ENCODE assay signal across 20 cellular contexts in the genomic region with DNA sequence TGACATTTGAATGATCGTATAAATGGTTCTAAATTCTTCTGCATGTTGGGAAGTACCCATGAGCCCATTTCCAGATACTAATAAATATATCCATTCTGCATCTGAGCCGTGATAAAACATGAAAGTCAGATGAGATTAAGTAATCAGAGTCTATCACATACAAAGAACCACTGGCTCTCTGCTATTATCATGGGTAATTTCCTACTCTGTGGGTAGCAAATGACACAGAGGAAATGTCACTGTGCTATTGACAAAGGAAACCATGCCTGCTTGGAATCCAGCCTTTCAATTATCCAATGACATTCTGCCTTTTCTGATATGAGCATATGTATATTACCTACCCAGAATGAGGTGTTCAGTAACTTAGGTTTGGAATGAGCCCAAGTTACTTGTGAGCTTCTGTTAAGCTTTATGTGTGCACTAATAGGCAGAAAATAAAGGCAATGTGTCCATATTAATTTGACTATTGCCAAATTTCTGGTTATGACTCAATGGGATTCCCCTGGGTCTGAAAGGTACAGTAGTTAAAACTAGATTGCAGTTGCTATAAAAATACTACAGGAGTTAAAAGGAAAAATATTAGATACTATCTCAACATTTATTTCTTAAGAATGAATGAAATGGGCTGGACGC.
DNase-seq lines count a peak whose midpoint lies in the region; ATAC-seq, FAIRE-seq and TF ChIP-seq lines count a peak whose summit lies in the region.
"Had no signal": no experiment of that assay in that cellular context is flagged by ENCODE, and none has a peak within 500 bp of the region (broad histone marks: within the 10 kb centered on the region; RNA-seq: fewer than 3 reads in every experiment).

No MANE protein-coding gene starts in this region.

- in situ Hi-C loops in GM23248 (cut with MboI), result no loop called here

- no peak for ATAC-seq in CD8-positive, alpha-beta T cell
- ATAC-seq: Panc1 had no signal

- H3F3A ChIP-seq in GM23248 (ENCODE audit: insufficient read depth), result peaks cover 8% of the 10 kb centered on the region

- no peaks in the 10 kb centered on the region for H3K9me3 Mint-ChIP-seq in CD8-positive, alpha-beta T cell

- H3K36me3 ChIP-seq in bronchial epithelial cell (ENCODE audit: control insufficient read depth, insufficient read depth, low read length) (no peaks in the 10 kb centered on the region), GM23248 (ENCODE audit: low read depth) (no peaks in the 10 kb centered on the region)
- H3K36me3 ChIP-seq in CD8-positive, alpha-beta T cell (ENCODE audit: insufficient read depth, low read length), result no peaks in the 10 kb centered on the region
- H3K36me3 ChIP-seq: SJSA1 had no signal

- POLR2A ChIA-PET in CD8-positive, alpha-beta T cell (lab: Charles Lee), result no interaction called here

- no peaks in the 10 kb centered on the region for H3K27me3 ChIP-seq in bronchial epithelial cell (ENCODE audit: control insufficient read depth, insufficient read depth, low read length)
- no peaks in the 10 kb centered on the region for H3K27me3 ChIP-seq in CD8-positive, alpha-beta T cell (ENCODE audit: insufficient read depth, low read length)
- H3K27me3 ChIP-seq in GM23248 (replicated peaks; ENCODE audit: insufficient read depth), result no peaks in the 10 kb centered on the region
- H3K27me3 ChIP-seq: SJSA1 had no signal

- H3K27ac Mint-ChIP-seq in CD8-positive, alpha-beta T cell, result no peak overlapping the region
- H3K27ac Mint-ChIP-seq: B cell had no signal

- H3K4me1 Mint-ChIP-seq in CD8-positive, alpha-beta T cell (ENCODE audit: low read depth), result no peaks in the 10 kb centered on the region
- H3K4me1 Mint-ChIP-seq: B cell had no signal

- no peaks in the 10 kb centered on the region for H3K9me2 ChIP-seq in GM23248 (ENCODE audit: insufficient read depth)

- H3K4me3 Mint-ChIP-seq in CD8-positive, alpha-beta T cell, result no peak overlapping the region
- H3K4me3 Mint-ChIP-seq: B cell had no signal

- H3K4me1 ChIP-seq in CD8-positive, alpha-beta T cell (ENCODE audit: insufficient read depth, low read length), result no peaks in the 10 kb centered on the region
- H3K4me1 ChIP-seq in GM23248 (ENCODE audit: insufficient read depth), result peaks cover 11% of the 10 kb centered on the region
- H3K4me1 ChIP-seq: Caco-2 had no signal

- intact Hi-C loops in CD8-positive, alpha-beta T cell (cut with DNase I, micrococcal nuclease), result no loop called here

- no peak overlapping the region for H2AFZ ChIP-seq in GM23248

- H3K27me3 Mint-ChIP-seq in CD8-positive, alpha-beta T cell (ENCODE audit: low read depth), result no peaks in the 10 kb centered on the region
- H3K27me3 Mint-ChIP-seq: B cell had no signal

- no peak overlapping the region for H3K27ac ChIP-seq in CD8-positive, alpha-beta T cell (ENCODE audit: low read depth, low read length)
- no peak overlapping the region for H3K27ac ChIP-seq in GM23248
- H3K27ac ChIP-seq: HL-60, SJSA1 had no signal

- no peaks in the 10 kb centered on the region for H4K20me1 ChIP-seq in GM23248 (ENCODE audit: insufficient read depth)

- H3K9ac ChIP-seq in GM23248, result no peak overlapping the region

- H3K4me3 ChIP-seq in bronchial epithelial cell (ENCODE audit: low read depth, low read length), result no peak overlapping the region
- no peak overlapping the region for H3K4me3 ChIP-seq in CD8-positive, alpha-beta T cell (ENCODE audit: low read depth, low read length)
- no peak overlapping the region for H3K4me3 ChIP-seq in GM23248
- H3K4me3 ChIP-seq: SJSA1 had no signal

- WGBS in GM23248 (ENCODE audit: low coverage in 1 of 2, low lambda C conversion rate in 2 of 2, missing lambda C conversion rate in 2 of 2), 2 experiments, result 93 to 97% methylated on average over 3 of the region's 3 CpGs

- H3K36me3 Mint-ChIP-seq in CD8-positive, alpha-beta T cell, result no peaks in the 10 kb centered on the region

- DNase-seq in NCI-H748 (lab: John Stamatoyannopoulos, UW; ENCODE audit: unreplicated experiment) (peak; percentile 66), NCI-H748 treated with DMSO at 0.1 percent for 48 hours (lab: John Stamatoyannopoulos, UW) (no peak), NCI-H69 (lab: John Stamatoyannopoulos, UW) (peak; percentile 61), bronchial epithelial cell (ENCODE audit: low read depth) (peak; percentile 48), renal cortical epithelial cell (ENCODE audit: low read depth) (peak; percentile 29), SW480 (ENCODE audit: low spot score) (no peak), GM23248 (no peak)
- no peak for DNase-seq in CD8-positive, alpha-beta T cell
- DNase-seq: 8988T, Caco-2, DMS153, GDM1, HCEC 1CT, NCI-H1105 treated with DMSO at 0.1 percent for 48 hours, NCI-H2171 had no signal

- CTCF ChIA-PET in CD8-positive, alpha-beta T cell (lab: Charles Lee), result no interaction called here

- FAIRE-seq in bronchial epithelial cell (lab: Jason Lieb, UNC), result no peak
- FAIRE-seq: HTR-8/SVneo had no signal

- TF ChIP-seq CTCF in bronchial epithelial cell (IDR thresholded peaks at IDR 0.05; ENCODE audit: insufficient read depth, low read length, severe bottlenecking), result no peak
- TF ChIP-seq CTCF in CD8-positive, alpha-beta T cell (IDR thresholded peaks at IDR 0.05), result no peak

- no peak overlapping the region for H3K4me2 ChIP-seq in GM23248 (ENCODE audit: unreplicated experiment)

- H3K79me2 ChIP-seq in GM23248 (ENCODE audit: insufficient read depth), result no peaks in the 10 kb centered on the region

- no peaks in the 10 kb centered on the region for H3K9me3 ChIP-seq in CD8-positive, alpha-beta T cell (ENCODE audit: low read length)
- no peaks in the 10 kb centered on the region for H3K9me3 ChIP-seq in GM23248 (ENCODE audit: low read depth)
- H3K9me3 ChIP-seq: Caco-2, SJSA1 had no signal

Comparison
In these comparisons a context has a peak if more than half of its experiments do, and no peak if none do; other contexts are left out.
1. DNase-seq: peak in NCI-H748 (single experiment), NCI-H69 (single experiment), bronchial epithelial cell (single experiment) and renal cortical epithelial cell (single experiment); none in NCI-H748 treated with DMSO at 0.1 percent for 48 hours (single experiment), SW480 (single experiment), CD8-positive, alpha-beta T cell (0 of 7) and GM23248 (single experiment).